In the genomic region with DNA sequence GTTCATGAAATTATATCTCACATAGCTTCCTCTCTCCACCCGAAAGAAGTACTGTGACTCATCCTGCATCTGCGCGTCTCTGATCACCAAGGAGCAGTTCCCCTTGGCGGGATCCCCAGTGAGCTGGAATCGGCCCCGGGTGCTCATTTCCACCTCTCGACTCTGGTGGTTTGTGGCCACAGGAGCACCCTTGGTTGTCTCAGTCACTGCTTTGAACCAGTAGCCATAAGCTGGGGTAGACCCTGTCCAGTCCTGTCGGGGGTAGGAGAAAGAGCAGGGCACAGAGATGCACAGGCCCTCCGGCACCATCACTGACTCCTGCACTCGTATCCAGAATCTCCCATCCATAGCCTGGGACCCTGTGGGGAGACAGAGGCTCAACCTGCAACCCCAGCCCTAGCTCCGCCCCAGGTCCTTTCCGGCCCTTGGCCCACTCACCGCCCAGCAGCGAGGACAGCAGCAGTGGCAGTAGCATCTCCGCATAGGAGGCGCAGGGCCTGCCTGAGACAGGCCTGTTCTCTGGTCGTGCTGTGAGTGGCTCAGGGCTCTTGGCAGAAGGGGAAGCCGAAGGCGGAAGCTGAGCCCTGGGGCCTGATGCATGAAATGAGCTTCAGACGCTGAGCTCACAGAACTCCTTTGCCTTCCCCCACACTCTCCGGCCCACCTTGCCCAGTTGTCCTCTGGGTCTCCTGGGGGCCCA, we compare ENCODE assay signal across 8 cellular contexts. TPM values are rescaled to one million over a fixed set of nuclear protein-coding genes. Genes with fewer than 3 reads are reported as not detected.
A peak's percentile ranks its signal among the peaks of the same experiment; 100 is the strongest.
DNase-seq lines count a peak whose midpoint lies in the region; ATAC-seq and TF ChIP-seq lines count a peak whose summit lies in the region.

Gene SIGLEC10, minus strand, starts transcription at position 536 of the 700 bp plus-strand sequence. Its CDS starts 61 bp downstream, at position 475.

- no peaks in the 10 kb centered on the region for H3K9me3 ChIP-seq in right cardiac atrium (ENCODE audit: control insufficient read depth, low read length)

- intact Hi-C loops in right cardiac atrium (cut with DNase I) = no loop called here

- ATAC-seq in GM18511 (IDR thresholded peaks at IDR 0.05; ENCODE audit: unreplicated experiment) (peak; percentile 83), HG02623 (IDR thresholded peaks at IDR 0.05; ENCODE audit: unreplicated experiment) (peak; percentile 57), right cardiac atrium (peak; percentile 39 to 59), HG03521 (IDR thresholded peaks at IDR 0.05; ENCODE audit: unreplicated experiment) (no peak), foreskin keratinocyte (no peak)

- no peak for TF ChIP-seq CTCF in foreskin keratinocyte (conservative IDR thresholded peaks at IDR 0.05)

- H3K4me3 ChIP-seq in right cardiac atrium (ENCODE audit: low read length) = no peak within 1 kb of the TSS

- no peaks in the 10 kb centered on the region for H3K27me3 ChIP-seq in right cardiac atrium (ENCODE audit: control insufficient read depth, insufficient read depth)
- no peaks in the 10 kb centered on the region for H3K27me3 ChIP-seq in foreskin keratinocyte

- DNase-seq in right cardiac atrium = peak; percentile 45 to 80 (median 72)
- DNase-seq in NCI-H2081 (lab: John Stamatoyannopoulos, UW) = no peak
- DNase-seq in foreskin keratinocyte = no peak
- DNase-seq in islet precursor cell = no peak

- H3K27ac ChIP-seq in right cardiac atrium (ENCODE audit: low read length) (no peak within 1 kb of the TSS), foreskin keratinocyte (no peak within 1 kb of the TSS)

- TF ChIP-seq POLR2A in Raji (IDR thresholded peaks at IDR 0.05; ENCODE audit: insufficient read depth, low read depth, low read length) = peak; percentile 75

- H3K4me1 ChIP-seq in right cardiac atrium (ENCODE audit: control insufficient read depth, insufficient read depth, low read length) (no peaks in the 10 kb centered on the region), foreskin keratinocyte (no peaks in the 10 kb centered on the region)

- 52% methylated on average over 21 of the region's 21 CpGs for WGBS in right cardiac atrium

RNA-seq across cellular contexts. Expression of gene SIGLEC10, which starts in this region (rescaled TPM):
- total RNA-seq in right cardiac atrium (1 to 10 TPM in 3 of 4 donors, under 1 TPM in 1; 0.62 to 6.5 (median 2.7) TPM), foreskin keratinocyte (not detected in 2 replicates)
- polyA plus RNA-seq in right cardiac atrium (0.77 TPM), foreskin keratinocyte (not detected in 2 replicates)

Comparison
In these comparisons a context has a peak if more than half of its experiments do, and no peak if none do; other contexts are left out.
1. ATAC-seq: peak in GM18511 (single experiment), HG02623 (single experiment) and right cardiac atrium (2 of 2); none in HG03521 (single experiment) and foreskin keratinocyte (single experiment).
2. DNase-seq: peak in right cardiac atrium (3 of 3); none in NCI-H2081 (0 of 2), foreskin keratinocyte (0 of 2) and islet precursor cell (single experiment).